Comparison of ENCODE assay signal across 2 cellular contexts in the genomic region with DNA sequence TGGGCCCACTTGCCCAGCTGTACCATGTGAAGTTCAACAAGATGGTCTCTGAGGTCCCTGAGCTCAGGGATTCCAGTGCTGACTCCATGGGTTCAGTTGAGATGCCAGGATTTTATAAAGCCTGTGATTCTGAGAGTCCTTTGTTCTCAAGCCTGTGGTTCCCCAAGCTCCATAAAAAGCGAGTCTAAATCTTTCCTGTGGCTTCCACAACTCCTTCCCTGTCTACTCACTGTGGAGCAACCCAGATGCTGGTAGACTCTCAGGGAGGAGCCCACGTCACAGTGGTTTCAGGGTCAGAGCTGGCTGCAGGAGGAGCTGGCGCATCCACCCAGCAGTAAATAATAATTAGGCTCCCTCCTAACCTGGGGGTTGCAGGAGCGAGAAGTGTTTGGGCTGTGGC.
TF ChIP-seq lines count a peak whose summit lies in the region.

No MANE protein-coding gene starts in this region.

TF ChIP-seq in IMR-90, 13 proteins besides CTCF, POLR2A, EP300 and RAD21:
- TF ChIP-seq FOS (IDR thresholded peaks at IDR 0.05; ENCODE audit: low read depth, low read length) (no peak), BHLHE40 (IDR thresholded peaks at IDR 0.05; ENCODE audit: low read depth, low read length) (no peak), NFE2L2 (IDR thresholded peaks at IDR 0.05; ENCODE audit: low read depth, low read length) (no peak), MAZ (IDR thresholded peaks at IDR 0.05; ENCODE audit: borderline replicate concordance, low read depth, low read length) (no peak), CHD1 (IDR thresholded peaks at IDR 0.05; ENCODE audit: low read depth, low read length) (no peak), SMC3 (IDR thresholded peaks at IDR 0.05; ENCODE audit: low read depth, low read length) (no peak), MAFK (IDR thresholded peaks at IDR 0.05; ENCODE audit: low read depth, low read length) (no peak), RFX5 (IDR thresholded peaks at IDR 0.05; ENCODE audit: low read depth, low read length) (no peak), RCOR1 (IDR thresholded peaks at IDR 0.05; ENCODE audit: insufficient replicate concordance, low read length) (no peak), MXI1 (IDR thresholded peaks at IDR 0.05; ENCODE audit: borderline replicate concordance, low read depth, low read length) (no peak), CEBPB (IDR thresholded peaks at IDR 0.05; ENCODE audit: low read depth, low read length) (no peak)
- TF ChIP-seq, protein P1, sequence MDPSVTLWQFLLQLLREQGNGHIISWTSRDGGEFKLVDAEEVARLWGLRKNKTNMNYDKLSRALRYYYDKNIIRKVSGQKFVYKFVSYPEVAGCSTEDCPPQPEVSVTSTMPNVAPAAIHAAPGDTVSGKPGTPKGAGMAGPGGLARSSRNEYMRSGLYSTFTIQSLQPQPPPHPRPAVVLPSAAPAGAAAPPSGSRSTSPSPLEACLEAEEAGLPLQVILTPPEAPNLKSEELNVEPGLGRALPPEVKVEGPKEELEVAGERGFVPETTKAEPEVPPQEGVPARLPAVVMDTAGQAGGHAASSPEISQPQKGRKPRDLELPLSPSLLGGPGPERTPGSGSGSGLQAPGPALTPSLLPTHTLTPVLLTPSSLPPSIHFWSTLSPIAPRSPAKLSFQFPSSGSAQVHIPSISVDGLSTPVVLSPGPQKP (IDR thresholded peaks at IDR 0.05; ENCODE audit: borderline replicate concordance, low read depth, low read length), result no peak
- TF ChIP-seq, protein P2, sequence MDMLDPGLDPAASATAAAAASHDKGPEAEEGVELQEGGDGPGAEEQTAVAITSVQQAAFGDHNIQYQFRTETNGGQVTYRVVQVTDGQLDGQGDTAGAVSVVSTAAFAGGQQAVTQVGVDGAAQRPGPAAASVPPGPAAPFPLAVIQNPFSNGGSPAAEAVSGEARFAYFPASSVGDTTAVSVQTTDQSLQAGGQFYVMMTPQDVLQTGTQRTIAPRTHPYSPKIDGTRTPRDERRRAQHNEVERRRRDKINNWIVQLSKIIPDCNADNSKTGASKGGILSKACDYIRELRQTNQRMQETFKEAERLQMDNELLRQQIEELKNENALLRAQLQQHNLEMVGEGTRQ (IDR thresholded peaks at IDR 0.05; ENCODE audit: low read depth, low read length), result no peak

TF ChIP-seq in H1, 55 proteins besides CTCF, POLR2A, EP300 and RAD21:
- TF ChIP-seq, protein P3, sequence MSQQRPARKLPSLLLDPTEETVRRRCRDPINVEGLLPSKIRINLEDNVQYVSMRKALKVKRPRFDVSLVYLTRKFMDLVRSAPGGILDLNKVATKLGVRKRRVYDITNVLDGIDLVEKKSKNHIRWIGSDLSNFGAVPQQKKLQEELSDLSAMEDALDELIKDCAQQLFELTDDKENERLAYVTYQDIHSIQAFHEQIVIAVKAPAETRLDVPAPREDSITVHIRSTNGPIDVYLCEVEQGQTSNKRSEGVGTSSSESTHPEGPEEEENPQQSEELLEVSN (IDR thresholded peaks at IDR 0.05), result no peak
- TF ChIP-seq SRF (IDR thresholded peaks at IDR 0.05; ENCODE audit: low read depth, low read length) (no peak), EGR1 (IDR thresholded peaks at IDR 0.05; ENCODE audit: borderline replicate concordance, low read depth, low read length) (no peak), SP4 (IDR thresholded peaks at IDR 0.05; ENCODE audit: low read length) (no peak), BACH1 (IDR thresholded peaks at IDR 0.05; ENCODE audit: low read length) (no peak), KDM5A (IDR thresholded peaks at IDR 0.05; ENCODE audit: low read length) (no peak), HDAC2 (IDR thresholded peaks at IDR 0.05; ENCODE audit: borderline replicate concordance in 1 of 2, low read depth in 2 of 2, low read length in 2 of 2) (no peak), SIX5 (IDR thresholded peaks at IDR 0.05; ENCODE audit: low read depth, low read length) (no peak), SIRT6 (IDR thresholded peaks at IDR 0.05; ENCODE audit: low read length) (no peak), CBX8 (IDR thresholded peaks at IDR 0.05; ENCODE audit: borderline replicate concordance, low read depth, low read length) (no peak), CHD1 (IDR thresholded peaks at IDR 0.05; ENCODE audit: low read depth, low read length) (no peak), GABPA (IDR thresholded peaks at IDR 0.05; ENCODE audit: borderline replicate concordance, insufficient read depth, low read length) (no peak), PHF8 (conservative IDR thresholded peaks at IDR 0.05; ENCODE audit: low read depth, low read length) (no peak), NRF1 (IDR thresholded peaks at IDR 0.05; ENCODE audit: low read depth, low read length) (no peak), ATF3 (IDR thresholded peaks at IDR 0.05; ENCODE audit: insufficient read depth, low read depth, low read length) (no peak), BCL11A (IDR thresholded peaks at IDR 0.05; ENCODE audit: low read depth in 2 of 2, low read length in 2 of 2) (no peak), CREB1 (IDR thresholded peaks at IDR 0.05) (no peak), RBBP5 (IDR thresholded peaks at IDR 0.05; ENCODE audit: borderline replicate concordance, low read depth, low read length) (no peak), RFX5 (IDR thresholded peaks at IDR 0.05; ENCODE audit: borderline replicate concordance, low read depth, low read length) (no peak)
TF ChIP-seq in H1: peak in this region for 0.
